In the genomic region with DNA sequence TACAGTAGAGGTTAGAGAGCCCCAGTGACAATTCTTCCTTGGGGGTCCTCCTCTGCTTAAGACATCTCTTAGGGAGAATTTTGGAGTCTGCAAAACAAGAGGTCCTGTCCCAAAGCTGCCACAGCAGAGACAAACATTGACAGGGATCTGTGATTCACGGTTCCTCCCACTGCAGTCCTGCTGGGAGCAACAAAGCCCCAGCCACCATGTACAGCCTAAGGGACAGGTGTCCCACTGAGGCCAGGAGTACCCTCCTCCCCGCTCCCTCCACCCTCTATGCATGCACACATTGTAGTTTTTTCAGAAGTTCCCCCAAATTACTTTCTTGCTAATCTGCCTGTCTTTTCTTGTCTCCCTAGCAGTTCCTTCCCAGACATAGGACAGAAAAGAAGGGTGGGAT, we compare ENCODE assay signal across 1 cellular context.
TF ChIP-seq lines count a peak whose summit lies in the region.

No MANE protein-coding gene starts in this region.

TF ChIP-seq in H1, 55 proteins besides CTCF, POLR2A, EP300 and RAD21:
- TF ChIP-seq NANOG (IDR thresholded peaks at IDR 0.05; ENCODE audit: insufficient read depth, low read depth, low read length, poor library complexity, severe bottlenecking), result peak; percentile 24
- TF ChIP-seq, protein P1, sequence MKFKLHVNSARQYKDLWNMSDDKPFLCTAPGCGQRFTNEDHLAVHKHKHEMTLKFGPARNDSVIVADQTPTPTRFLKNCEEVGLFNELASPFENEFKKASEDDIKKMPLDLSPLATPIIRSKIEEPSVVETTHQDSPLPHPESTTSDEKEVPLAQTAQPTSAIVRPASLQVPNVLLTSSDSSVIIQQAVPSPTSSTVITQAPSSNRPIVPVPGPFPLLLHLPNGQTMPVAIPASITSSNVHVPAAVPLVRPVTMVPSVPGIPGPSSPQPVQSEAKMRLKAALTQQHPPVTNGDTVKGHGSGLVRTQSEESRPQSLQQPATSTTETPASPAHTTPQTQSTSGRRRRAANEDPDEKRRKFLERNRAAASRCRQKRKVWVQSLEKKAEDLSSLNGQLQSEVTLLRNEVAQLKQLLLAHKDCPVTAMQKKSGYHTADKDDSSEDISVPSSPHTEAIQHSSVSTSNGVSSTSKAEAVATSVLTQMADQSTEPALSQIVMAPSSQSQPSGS (IDR thresholded peaks at IDR 0.05; ENCODE audit: low read length), result no peak
